Comparison of ENCODE assay signal across 10 cellular contexts in genomic region chr16:21663889-21664647, GRCh38. TPM values are rescaled to one million over a fixed set of nuclear protein-coding genes. Genes with fewer than 3 reads are reported as not detected.
DNase-seq lines count a peak whose midpoint lies in the region; TF ChIP-seq lines count a peak whose summit lies in the region.
"Had no signal": no experiment of that assay in that cellular context is flagged by ENCODE, and none has a peak within 500 bp of the region (broad histone marks: within the 10 kb centered on the region; RNA-seq: fewer than 3 reads in every experiment).

Gene OTOA (plus strand): TSS chr16:21663968. CDS start chr16:21678515, 14,547 bp downstream.

- DNase-seq in activated CD4-positive, alpha-beta memory T cell treated with anti-CD3 and anti-CD28 coated beads for 36 hours: peak; percentile 31
- DNase-seq in activated CD4-positive, alpha-beta memory T cell treated with anti-CD3 and anti-CD28 coated beads, Interleukin-2, amount 10 ng/mL, durations not matched to agents 7 days and 5 days: no peak
- DNase-seq in activated T-helper 9 cell treated with anti-CD3 and anti-CD28 coated beads, Interleukin-2, amount 50 U/mL, for 16 hours (ENCODE audit: low read depth): peak; percentile 9
- DNase-seq in HuH-7 (ENCODE audit: low spot score) (no peak), osteocyte (ENCODE audit: extremely low spot score, unreplicated experiment) (no peak), SW 1271 (lab: John Stamatoyannopoulos, UW) (no peak)

- 11% methylated on average over 45 of the region's 45 CpGs for WGBS in thymus

- peaks cover 14% of the 10 kb centered on the region for H3K4me1 Mint-ChIP-seq in activated CD4-positive, alpha-beta memory T cell treated with anti-CD3 and anti-CD28 coated beads for 36 hours (ENCODE audit: low read depth)
- peaks cover 17% of the 10 kb centered on the region for H3K4me1 Mint-ChIP-seq in activated CD4-positive, alpha-beta memory T cell treated with anti-CD3 and anti-CD28 coated beads, Interleukin-2, amount 10 ng/mL, durations not matched to agents 7 days and 5 days
- H3K4me1 Mint-ChIP-seq in osteocyte (ENCODE audit: unreplicated experiment): peaks cover 8% of the 10 kb centered on the region

- H3K27me3 ChIP-seq in iPS-20b (ENCODE audit: insufficient read depth, low read length) (no peaks in the 10 kb centered on the region; the same call in 1 of the 2 replicates), thymus (ENCODE audit: control insufficient read depth, insufficient read depth) (no peaks in the 10 kb centered on the region)
- H3K27me3 ChIP-seq: body of pancreas, right lobe of liver had no signal

- H3K36me3 Mint-ChIP-seq in activated CD4-positive, alpha-beta memory T cell treated with anti-CD3 and anti-CD28 coated beads for 36 hours: no peaks in the 10 kb centered on the region
- H3K36me3 Mint-ChIP-seq in activated CD4-positive, alpha-beta memory T cell treated with anti-CD3 and anti-CD28 coated beads, Interleukin-2, amount 10 ng/mL, durations not matched to agents 7 days and 5 days (ENCODE audit: low read depth): no peaks in the 10 kb centered on the region
- no peaks in the 10 kb centered on the region for H3K36me3 Mint-ChIP-seq in osteocyte (ENCODE audit: unreplicated experiment)

- H3K4me3 ChIP-seq in iPS-20b (ENCODE audit: low read length) (peak within 1 kb of the TSS; percentile 58; the same call in 1 of the 2 replicates), thymus (ENCODE audit: low read length) (peak within 1 kb of the TSS; percentile 38)
- H3K4me3 ChIP-seq: body of pancreas had no signal

- CTCF ChIA-PET in activated CD4-positive, alpha-beta memory T cell treated with anti-CD3 and anti-CD28 coated beads for 36 hours (lab: Charles Lee): interaction anchor here (2.7 kb wide), 1 partner anchor 44 kb away, joined by 8 read pairs; no protein-coding TSS in a partner anchor
- CTCF ChIA-PET in activated CD4-positive, alpha-beta memory T cell treated with anti-CD3 and anti-CD28 coated beads, Interleukin-2, amount 10 ng/mL, durations not matched to agents 7 days and 5 days (lab: Charles Lee): interaction anchor here (1.2 kb wide), 1 partner anchor 44 kb away, joined by 6 read pairs; no protein-coding TSS in a partner anchor

- H3K9me3 ChIP-seq in iPS-20b (ENCODE audit: insufficient read depth, low read depth, low read length): no peaks in the 10 kb centered on the region
- no peaks in the 10 kb centered on the region for H3K9me3 ChIP-seq in thymus (ENCODE audit: control insufficient read depth)
- H3K9me3 ChIP-seq: body of pancreas, right lobe of liver had no signal

- no peak for TF ChIP-seq CTCF in osteocyte (IDR thresholded peaks at IDR 0.05)

- peaks cover 6% of the 10 kb centered on the region for H3K27me3 Mint-ChIP-seq in activated CD4-positive, alpha-beta memory T cell treated with anti-CD3 and anti-CD28 coated beads for 36 hours
- H3K27me3 Mint-ChIP-seq in activated CD4-positive, alpha-beta memory T cell treated with anti-CD3 and anti-CD28 coated beads, Interleukin-2, amount 10 ng/mL, durations not matched to agents 7 days and 5 days: peaks cover 10% of the 10 kb centered on the region
- peaks cover 3% of the 10 kb centered on the region for H3K27me3 Mint-ChIP-seq in osteocyte (ENCODE audit: unreplicated experiment)

- intact Hi-C loops in activated CD4-positive, alpha-beta memory T cell treated with anti-CD3 and anti-CD28 coated beads for 36 hours (cut with micrococcal nuclease): no loop called here

- peak within 1 kb of the TSS; percentile 52 for H3K4me3 Mint-ChIP-seq in activated CD4-positive, alpha-beta memory T cell treated with anti-CD3 and anti-CD28 coated beads for 36 hours
- no peak within 1 kb of the TSS for H3K4me3 Mint-ChIP-seq in activated CD4-positive, alpha-beta memory T cell treated with anti-CD3 and anti-CD28 coated beads, Interleukin-2, amount 10 ng/mL, durations not matched to agents 7 days and 5 days
- H3K4me3 Mint-ChIP-seq in osteocyte (ENCODE audit: unreplicated experiment): no peak within 1 kb of the TSS

- H3K9ac ChIP-seq in iPS-20b (ENCODE audit: low read depth, low read length): no peak within 1 kb of the TSS

- H3K4me1 ChIP-seq in iPS-20b (ENCODE audit: insufficient read depth, low read length): peaks cover 10% of the 10 kb centered on the region; the same call in 1 of the 2 replicates
- H3K4me1 ChIP-seq in thymus (ENCODE audit: control insufficient read depth, insufficient read depth, low read length): peaks cover 6% of the 10 kb centered on the region
- H3K4me1 ChIP-seq: right lobe of liver had no signal

- no peaks in the 10 kb centered on the region for H3K9me3 Mint-ChIP-seq in activated CD4-positive, alpha-beta memory T cell treated with anti-CD3 and anti-CD28 coated beads for 36 hours
- H3K9me3 Mint-ChIP-seq in activated CD4-positive, alpha-beta memory T cell treated with anti-CD3 and anti-CD28 coated beads, Interleukin-2, amount 10 ng/mL, durations not matched to agents 7 days and 5 days: no peaks in the 10 kb centered on the region
- no peaks in the 10 kb centered on the region for H3K9me3 Mint-ChIP-seq in osteocyte (ENCODE audit: unreplicated experiment)

- H3K27ac ChIP-seq in iPS-20b (ENCODE audit: low read length) (no peak within 1 kb of the TSS), thymus (ENCODE audit: low read depth) (no peak within 1 kb of the TSS)
- H3K27ac ChIP-seq: body of pancreas, right lobe of liver had no signal

- POLR2A ChIA-PET in activated CD4-positive, alpha-beta memory T cell treated with anti-CD3 and anti-CD28 coated beads for 36 hours (lab: Charles Lee): no interaction called here
- POLR2A ChIA-PET in activated CD4-positive, alpha-beta memory T cell treated with anti-CD3 and anti-CD28 coated beads, Interleukin-2, amount 10 ng/mL, durations not matched to agents 7 days and 5 days (lab: Charles Lee): no interaction called here

- no peak within 1 kb of the TSS for H3K27ac Mint-ChIP-seq in activated CD4-positive, alpha-beta memory T cell treated with anti-CD3 and anti-CD28 coated beads for 36 hours
- H3K27ac Mint-ChIP-seq in activated CD4-positive, alpha-beta memory T cell treated with anti-CD3 and anti-CD28 coated beads, Interleukin-2, amount 10 ng/mL, durations not matched to agents 7 days and 5 days: no peak within 1 kb of the TSS
- no peak within 1 kb of the TSS for H3K27ac Mint-ChIP-seq in osteocyte (ENCODE audit: unreplicated experiment)

- H3K36me3 ChIP-seq in iPS-20b (ENCODE audit: insufficient read depth, low read depth, low read length) (no peaks in the 10 kb centered on the region), thymus (ENCODE audit: control insufficient read depth, insufficient read depth) (no peaks in the 10 kb centered on the region)
- H3K36me3 ChIP-seq: right lobe of liver had no signal

RNA-seq across cellular contexts. Expression of gene OTOA, which starts in this region (rescaled TPM):
- total RNA-seq in activated CD4-positive, alpha-beta memory T cell treated with anti-CD3 and anti-CD28 coated beads for 36 hours: not detected
- under 1 TPM; 0.15 to 0.18 TPM for total RNA-seq in activated CD4-positive, alpha-beta memory T cell treated with anti-CD3 and anti-CD28 coated beads, Interleukin-2, amount 10 ng/mL, durations not matched to agents 7 days and 5 days
- polyA plus RNA-seq in thymus: 1.3 TPM
- total RNA-seq in osteocyte: 0.08 TPM in 1 of 2 replicates, not detected in the other

Comparison
In these comparisons a context has a peak if more than half of its experiments do, and no peak if none do; other contexts are left out.
1. Peak in DNase-seq in activated CD4-positive, alpha-beta memory T cell treated with anti-CD3 and anti-CD28 coated beads for 36 hours; RNA of the gene not detected or under 1 TPM.